In genomic region chr19:30071871-30072270, GRCh38 we compare ENCODE assay signal across 16 cellular contexts.
"Had no signal": no experiment of that assay in that cellular context is flagged by ENCODE, and none has a peak within 500 bp of the region (broad histone marks: within the 10 kb centered on the region; RNA-seq: fewer than 3 reads in every experiment).

No MANE protein-coding gene starts in this region.

- H3K27me3 ChIP-seq: right atrium auricular region, testis had no signal

- H3K36me3 ChIP-seq: right atrium auricular region had no signal

- H3K27ac ChIP-seq: epithelial cell of prostate, right atrium auricular region, testis had no signal

- H3K9me3 ChIP-seq: right atrium auricular region, SK-N-SH, testis had no signal

- H3K4me3 ChIP-seq: right atrium auricular region, smooth muscle cell, testis had no signal

- H3K4me1 ChIP-seq: right atrium auricular region, testis had no signal

- DNase-seq: activated CD4-positive, alpha-beta T cell treated with anti-CD3 and anti-CD28 coated beads, Interleukin-2, amount 50 U/mL, for 48 hours; activated gamma-delta T cell treated with Interleukin-2 at 50 U/mL for 16 hours; amniotic stem cell; central memory CD4-positive, alpha-beta T cell; effector memory CD8-positive, alpha-beta T cell; foreskin melanocyte; left cardiac atrium; naive thymus-derived CD4-positive, alpha-beta T cell; stimulated activated naive CD8-positive, alpha-beta T cell treated with anti-CD3 and anti-CD28 coated beads, Interleukin-15, amount 100 ng/mL, for 72 hours; T1000; testis had no signal

- ATAC-seq: effector memory CD8-positive, alpha-beta T cell; naive thymus-derived CD4-positive, alpha-beta T cell; stimulated activated naive CD8-positive, alpha-beta T cell treated with anti-CD3 and anti-CD28 coated beads, Interleukin-15, amount 100 ng/mL, for 72 hours; T-cell had no signal

- H3K9ac ChIP-seq: SK-N-SH had no signal
